Comparison of ENCODE assay signal across 14 cellular contexts in genomic region chr9:137138058-137138697, GRCh38. TPM values are rescaled to one million over a fixed set of nuclear protein-coding genes. Genes with fewer than 3 reads are reported as not detected.
A peak's percentile ranks its signal among the peaks of the same experiment; 100 is the strongest.
DNase-seq lines count a peak whose midpoint lies in the region; ATAC-seq, FAIRE-seq and TF ChIP-seq lines count a peak whose summit lies in the region.
"Had no signal": no experiment of that assay in that cellular context is flagged by ENCODE, and none has a peak within 500 bp of the region (broad histone marks: within the 10 kb centered on the region; RNA-seq: fewer than 3 reads in every experiment).

No MANE protein-coding gene starts in this region.

- no peak for TF ChIP-seq POLR2A in A549 (IDR thresholded peaks at IDR 0.05; ENCODE audit: low read length)

- H3K79me2 ChIP-seq in DOHH2 (ENCODE audit: control insufficient read depth, low read length) (no peaks in the 10 kb centered on the region), hepatocyte (no peaks in the 10 kb centered on the region)

- H3K27ac ChIP-seq in A549 (no peak overlapping the region), DOHH2 (ENCODE audit: low read depth, low read length) (no peak overlapping the region), endodermal cell (ENCODE audit: low read depth, low read length) (no peak overlapping the region), hepatocyte (no peak overlapping the region)
- no peak overlapping the region for H3K27ac ChIP-seq in CD8-positive, alpha-beta memory T cell (ENCODE audit: low read depth, low read length)
- H3K27ac ChIP-seq: psoas muscle, thyroid gland had no signal

- no peak overlapping the region for H3K9ac ChIP-seq in endodermal cell (ENCODE audit: extremely low read depth, low read length, poor library complexity, severe bottlenecking)

- 0 out of 2 replicates have a peak, but pooled peaks cover 3% of the 10 kb centered on the region for H3F3A ChIP-seq in DOHH2 (ENCODE audit: control insufficient read depth, insufficient read depth)

- POLR2A ChIA-PET in A549 (lab: Yijun Ruan, JAX): interaction anchor here (0.8 to 2.4 kb wide), 2 partner anchors 9 to 13 kb away, joined by 8 to 9 read pairs; no protein-coding TSS in a partner anchor
- POLR2A ChIA-PET in CD8-positive, alpha-beta memory T cell (lab: Charles Lee): no interaction called here

- TF ChIP-seq EP300 in A549 (IDR thresholded peaks at IDR 0.05): no peak

- TF ChIP-seq CTCF in A549 (IDR thresholded peaks at IDR 0.05) (no peak), DOHH2 (IDR thresholded peaks at IDR 0.05; ENCODE audit: low read depth, low read length, poor library complexity, severe bottlenecking) (peak; percentile 28), endodermal cell (conservative IDR thresholded peaks at IDR 0.05) (peak; percentile 18), hepatocyte (IDR thresholded peaks at IDR 0.05; ENCODE audit: poor library complexity) (no peak)

- H3K27me3 Mint-ChIP-seq in endodermal cell (ENCODE audit: insufficient read depth): peaks cover 87% of the 10 kb centered on the region
- H3K27me3 Mint-ChIP-seq in CD8-positive, alpha-beta memory T cell: peaks cover 63 to 64% of the 10 kb centered on the region in 2 donors

- H2AFZ ChIP-seq in hepatocyte: no peak overlapping the region

- FAIRE-seq in A549 (lab: Jason Lieb, UNC): no peak

- no peaks in the 10 kb centered on the region for H3K4me1 Mint-ChIP-seq in endodermal cell
- H3K4me1 Mint-ChIP-seq in CD8-positive, alpha-beta memory T cell: peaks cover 0 to 4% (median 0%) of the 10 kb centered on the region in 3 donors

- H3K9me3 ChIP-seq in A549 (no peaks in the 10 kb centered on the region), DOHH2 (ENCODE audit: control insufficient read depth, insufficient read depth, low read length) (no peaks in the 10 kb centered on the region), endodermal cell (ENCODE audit: control insufficient read depth, low read length) (no peaks in the 10 kb centered on the region), hepatocyte (ENCODE audit: low read depth) (no peaks in the 10 kb centered on the region)
- H3K9me3 ChIP-seq in CD8-positive, alpha-beta memory T cell (ENCODE audit: low read length): no peaks in the 10 kb centered on the region
- H3K9me3 ChIP-seq: psoas muscle, thyroid gland had no signal

- TF ChIP-seq RAD21 in A549 (conservative IDR thresholded peaks at IDR 0.05 in 1 of 2, IDR thresholded peaks at IDR 0.05 in 1 of 2): no peak

- CTCF ChIA-PET in A549 (lab: Yijun Ruan, JAX): interaction anchor here (0.6 to 2.3 kb wide), 12 partner anchors 9 to 109 kb away, joined by 3 to 9 read pairs (median 3); partner anchors contain the start of genes RNF224 and SSNA1
- CTCF ChIA-PET in CD8-positive, alpha-beta memory T cell (lab: Charles Lee): no interaction called here

- H3K4me2 ChIP-seq in A549: peak overlapping the region; percentile 47
- 0 out of 2 replicates have a peak overlapping the region, but pooled peaks have one; percentile 4 for H3K4me2 ChIP-seq in DOHH2 (ENCODE audit: low read length)
- H3K4me2 ChIP-seq in hepatocyte: no peak overlapping the region

- H3K4me3 Mint-ChIP-seq in endodermal cell: no peak overlapping the region
- no peak overlapping the region for H3K4me3 Mint-ChIP-seq in CD8-positive, alpha-beta memory T cell
- H3K4me3 Mint-ChIP-seq: activated naive CD8-positive, alpha-beta T cell; effector memory CD8-positive, alpha-beta T cell had no signal

- ATAC-seq in A549 (peak in 1 of 2 experiments; percentile 38; a peak in 3 of 6 replicates), HG03378 (IDR thresholded peaks at IDR 0.05; ENCODE audit: unreplicated experiment) (no peak)

- WGBS in A549 (ENCODE audit: missing lambda C conversion rate): 23% methylated on average over 22 of the region's 24 CpGs
- 15 to 20% methylated on average over 13 to 24 of the region's 24 CpGs for WGBS in endodermal cell (ENCODE audit: insufficient coverage in 1 of 2, insufficient read length in 1 of 2), 2 experiments
- 18% methylated on average over 13 of the region's 24 CpGs for WGBS in hepatocyte (ENCODE audit: low lambda C conversion rate, missing lambda C conversion rate)

- H4K20me1 ChIP-seq in DOHH2 (ENCODE audit: control insufficient read depth, insufficient read depth, low read depth, low read length) (no peaks in the 10 kb centered on the region), hepatocyte (ENCODE audit: insufficient read depth, poor library complexity, severe bottlenecking) (no peaks in the 10 kb centered on the region)

- no peaks in the 10 kb centered on the region for H3K9me2 ChIP-seq in DOHH2 (replicated peaks; ENCODE audit: control insufficient read depth, low read length)
- no peaks in the 10 kb centered on the region for H3K9me2 ChIP-seq in hepatocyte (replicated peaks; ENCODE audit: insufficient read depth)

- H3K4me3 ChIP-seq in A549: no peak overlapping the region
- H3K4me3 ChIP-seq in DOHH2 (ENCODE audit: low read length): no peak overlapping the region
- H3K4me3 ChIP-seq in endodermal cell (ENCODE audit: low read length): no peak overlapping the region
- H3K4me3 ChIP-seq in CD8-positive, alpha-beta memory T cell (ENCODE audit: low read length): no peak overlapping the region
- H3K4me3 ChIP-seq in hepatocyte: no peak overlapping the region
- H3K4me3 ChIP-seq: thyroid gland had no signal

- DNase-seq in A549 (ENCODE audit: low read depth in 1 of 2, low spot score in 1 of 2) (peak in 1 of 2 experiments; percentile 39), NCI-H345 treated with DMSO at 0.1 percent for 48 hours (lab: John Stamatoyannopoulos, UW; ENCODE audit: unreplicated experiment) (peak; percentile 14), endodermal cell (peak; percentile 75), NCI-H510A treated with DMSO at 0.1 percent for 48 hours (lab: John Stamatoyannopoulos, UW) (no peak), hepatocyte (ENCODE audit: low spot score) (no peak)
- no peak for DNase-seq in CD8-positive, alpha-beta memory T cell
- DNase-seq: activated CD4-positive, alpha-beta T cell treated with anti-CD3 and anti-CD28 coated beads, Interleukin-2, amount 50 U/mL, for 48 hours; effector memory CD8-positive, alpha-beta T cell; NCI-H226; psoas muscle had no signal

- H3K9me3 Mint-ChIP-seq in endodermal cell: no peaks in the 10 kb centered on the region
- peaks cover 0 to 6% (median 0%) of the 10 kb centered on the region in 5 donors for H3K9me3 Mint-ChIP-seq in CD8-positive, alpha-beta memory T cell
- H3K9me3 Mint-ChIP-seq: effector memory CD8-positive, alpha-beta T cell had no signal

- H3K36me3 Mint-ChIP-seq in endodermal cell (ENCODE audit: low read depth): no peaks in the 10 kb centered on the region
- H3K36me3 Mint-ChIP-seq in CD8-positive, alpha-beta memory T cell: peaks cover 0 to 8% (median 0%) of the 10 kb centered on the region in 3 donors

- H3K36me3 ChIP-seq in DOHH2 (ENCODE audit: control insufficient read depth, low read length): no peaks in the 10 kb centered on the region
- H3K36me3 ChIP-seq in endodermal cell (ENCODE audit: control insufficient read depth, insufficient read depth, low read length): no peaks in the 10 kb centered on the region
- H3K36me3 ChIP-seq in CD8-positive, alpha-beta memory T cell (ENCODE audit: insufficient read depth, low read length): no peaks in the 10 kb centered on the region
- no peaks in the 10 kb centered on the region for H3K36me3 ChIP-seq in hepatocyte (replicated peaks; ENCODE audit: insufficient read depth, low read depth)
- H3K36me3 ChIP-seq: thyroid gland had no signal

- H3K27me3 ChIP-seq in DOHH2 (ENCODE audit: control insufficient read depth, low read length): peaks cover 28% of the 10 kb centered on the region
- H3K27me3 ChIP-seq in endodermal cell (ENCODE audit: control insufficient read depth, insufficient read depth, low read length, poor library complexity, severe bottlenecking): peaks cover 95% of the 10 kb centered on the region
- H3K27me3 ChIP-seq in CD8-positive, alpha-beta memory T cell (ENCODE audit: insufficient read depth, low read length, poor library complexity, severe bottlenecking): peaks cover 49% of the 10 kb centered on the region
- peaks cover 72% of the 10 kb centered on the region for H3K27me3 ChIP-seq in hepatocyte

- no peak overlapping the region for H3K27ac Mint-ChIP-seq in endodermal cell
- H3K27ac Mint-ChIP-seq in CD8-positive, alpha-beta memory T cell: no peak overlapping the region
- H3K27ac Mint-ChIP-seq: activated naive CD8-positive, alpha-beta T cell; effector memory CD8-positive, alpha-beta T cell had no signal

- H3K4me1 ChIP-seq in A549: peaks cover 10% of the 10 kb centered on the region; the same call in 1 of the 3 replicates
- H3K4me1 ChIP-seq in DOHH2 (ENCODE audit: control insufficient read depth, low read length): peaks cover 21% of the 10 kb centered on the region
- no peaks in the 10 kb centered on the region for H3K4me1 ChIP-seq in endodermal cell (ENCODE audit: control insufficient read depth, insufficient read depth, low read length)
- H3K4me1 ChIP-seq in CD8-positive, alpha-beta memory T cell (ENCODE audit: insufficient read depth, low read length): no peaks in the 10 kb centered on the region
- no peaks in the 10 kb centered on the region for H3K4me1 ChIP-seq in hepatocyte (ENCODE audit: insufficient read depth)
- H3K4me1 ChIP-seq: psoas muscle had no signal

RNA-seq across cellular contexts. Expression of gene GRIN1, which starts 0.8 kb away (rescaled TPM):
- 0.11 and 0.13 TPM in 2 replicates for polyA plus RNA-seq in A549 (2011; rRNA removed)
- 0.30 and 0.57 TPM in 2 replicates for polyA plus RNA-seq in A549 (2012; cell fraction: cytosol; rRNA removed)
- 0.38 and 0.78 TPM in 2 replicates for polyA plus RNA-seq in A549 (2012; cell fraction: nucleus; rRNA removed)
- 0.30 to 0.51 TPM (median 0.45 TPM) in 3 replicates for polyA plus RNA-seq in A549 (2017; fragmentation: RNase III; extraction: RNeasy Plus Mini Kit Qiagen cat#74134 plus additional on column Dnase treatment)
- 0.17 and 0.88 TPM in 2 replicates for polyA minus RNA-seq in A549 (2011; rRNA and poly(A)+ RNA removed)
- under 1 TPM; 0.35 to 0.73 TPM for total RNA-seq in endodermal cell
- 0.04 TPM for polyA plus RNA-seq in endodermal cell (2013, experiment 1 of 2)
- 0.12 TPM for polyA plus RNA-seq in endodermal cell (2013, experiment 2 of 2)
- total RNA-seq in CD8-positive, alpha-beta memory T cell: not detected
- polyA plus RNA-seq in CD8-positive, alpha-beta memory T cell: not detected
- not detected in 2 replicates for total RNA-seq in hepatocyte
- not detected in 2 replicates for polyA plus RNA-seq in hepatocyte
- total RNA-seq: psoas muscle, thyroid gland had no signal

RNA-seq across cellular contexts. Expression of gene DPP7, which starts 23.6 kb away (rescaled TPM):
- polyA plus RNA-seq in A549 (2011; rRNA removed) (27.6 and 36.0 TPM in 2 replicates), A549 (2017; fragmentation: RNase III; extraction: RNeasy Plus Mini Kit Qiagen cat#74134 plus additional on column Dnase treatment) (61.3 to 71.8 TPM (median 68.5 TPM) in 3 replicates), hepatocyte (544 and 678 TPM in 2 replicates)
- polyA plus RNA-seq in A549 (2012; cell fraction: cytosol; rRNA removed): 85.0 and 109 TPM in 2 replicates
- 741 and 980 TPM in 2 replicates for polyA plus RNA-seq in A549 (2012; cell fraction: nucleus; rRNA removed)
- polyA minus RNA-seq in A549 (2011; rRNA and poly(A)+ RNA removed): 25.4 and 26.2 TPM in 2 replicates
- total RNA-seq in endodermal cell (10 to 100 TPM; 20.1 to 30.6 TPM), hepatocyte (206 and 207 TPM in 2 replicates)
- polyA plus RNA-seq in endodermal cell (2013, experiment 1 of 2): 28.4 TPM
- polyA plus RNA-seq in endodermal cell (2013, experiment 2 of 2): 21.6 TPM
- total RNA-seq in CD8-positive, alpha-beta memory T cell: 100 to 1,000 TPM; 294 to 308 TPM
- polyA plus RNA-seq in CD8-positive, alpha-beta memory T cell: 158 TPM

RNA-seq across cellular contexts. Expression of gene LRRC26, which starts 31.7 kb away (rescaled TPM):
- polyA plus RNA-seq in A549 (2011; rRNA removed) (0.08 and 0.09 TPM in 2 replicates), A549 (2017; fragmentation: RNase III; extraction: RNeasy Plus Mini Kit Qiagen cat#74134 plus additional on column Dnase treatment) (0.80 to 1.2 TPM (median 1.0 TPM) in 3 replicates), hepatocyte (0.89 and 2.6 TPM in 2 replicates)
- 1.4 and 2.3 TPM in 2 replicates for polyA plus RNA-seq in A549 (2012; cell fraction: cytosol; rRNA removed)
- polyA plus RNA-seq in A549 (2012; cell fraction: nucleus; rRNA removed): 0.81 and 2.7 TPM in 2 replicates
- polyA minus RNA-seq in A549 (2011; rRNA and poly(A)+ RNA removed): not detected in 2 replicates
- total RNA-seq in endodermal cell (under 1 TPM in 1 of 2 donors, not detected in 1; 0.53 TPM), hepatocyte (0.73 and 1.1 TPM in 2 replicates)
- polyA plus RNA-seq in endodermal cell (2013, experiment 1 of 2): 0.39 TPM
- not detected for polyA plus RNA-seq in endodermal cell (2013, experiment 2 of 2)
- total RNA-seq in CD8-positive, alpha-beta memory T cell: not detected
- not detected for polyA plus RNA-seq in CD8-positive, alpha-beta memory T cell
- total RNA-seq: psoas muscle, thyroid gland had no signal
- polyA plus RNA-seq: psoas muscle had no signal

RNA-seq across cellular contexts. Expression of gene TMEM210, which starts 33.7 kb away (rescaled TPM):
- polyA plus RNA-seq in A549 (2011; rRNA removed) (not detected in 2 replicates), A549 (2017; fragmentation: RNase III; extraction: RNeasy Plus Mini Kit Qiagen cat#74134 plus additional on column Dnase treatment) (not detected in 3 replicates), hepatocyte (not detected in 2 replicates)
- not detected in 2 replicates for polyA plus RNA-seq in A549 (2012; cell fraction: cytosol; rRNA removed)
- 0.24 TPM in 1 of 2 replicates, not detected in the other for polyA plus RNA-seq in A549 (2012; cell fraction: nucleus; rRNA removed)
- not detected in 2 replicates for polyA minus RNA-seq in A549 (2011; rRNA and poly(A)+ RNA removed)
- total RNA-seq in endodermal cell (under 1 TPM in 1 of 2 donors, not detected in 1; 0.62 TPM), hepatocyte (not detected in 2 replicates)
- polyA plus RNA-seq in endodermal cell (2013, experiment 1 of 2): not detected
- not detected for polyA plus RNA-seq in endodermal cell (2013, experiment 2 of 2)
- not detected for total RNA-seq in CD8-positive, alpha-beta memory T cell
- not detected for polyA plus RNA-seq in CD8-positive, alpha-beta memory T cell
- total RNA-seq: psoas muscle, thyroid gland had no signal
- polyA plus RNA-seq: psoas muscle had no signal

RNA-seq across cellular contexts. Expression of gene ANAPC2, which starts 50.2 kb away (rescaled TPM):
- polyA plus RNA-seq in A549 (2011; rRNA removed) (17.5 and 22.3 TPM in 2 replicates), A549 (2017; fragmentation: RNase III; extraction: RNeasy Plus Mini Kit Qiagen cat#74134 plus additional on column Dnase treatment) (35.4 to 40.7 TPM (median 39.9 TPM) in 3 replicates), hepatocyte (12.2 and 16.2 TPM in 2 replicates)
- 37.1 and 48.9 TPM in 2 replicates for polyA plus RNA-seq in A549 (2012; cell fraction: cytosol; rRNA removed)
- polyA plus RNA-seq in A549 (2012; cell fraction: nucleus; rRNA removed): 202 and 265 TPM in 2 replicates
- 18.9 and 25.5 TPM in 2 replicates for polyA minus RNA-seq in A549 (2011; rRNA and poly(A)+ RNA removed)
- total RNA-seq in endodermal cell (10 to 100 TPM; 66.5 to 69.2 TPM), hepatocyte (21.3 and 26.2 TPM in 2 replicates)
- polyA plus RNA-seq in endodermal cell (2013, experiment 1 of 2): 40.0 TPM
- 33.2 TPM for polyA plus RNA-seq in endodermal cell (2013, experiment 2 of 2)
- 10 to 100 TPM; 50.2 to 57.0 TPM for total RNA-seq in CD8-positive, alpha-beta memory T cell
- polyA plus RNA-seq in CD8-positive, alpha-beta memory T cell: 5.4 TPM

Comparison
In these comparisons a context has a peak if more than half of its experiments do, and no peak if none do; other contexts are left out.
1. DNase-seq: peak in NCI-H345 treated with DMSO at 0.1 percent for 48 hours (single experiment) and endodermal cell (single experiment); none in CD8-positive, alpha-beta memory T cell (0 of 5), NCI-H510A treated with DMSO at 0.1 percent for 48 hours (single experiment) and hepatocyte (single experiment).
2. CTCF ChIP-seq: peak in DOHH2 (single experiment) and endodermal cell (single experiment); none in A549 (single experiment) and hepatocyte (single experiment).